1 cellular context compared by ENCODE assay signal in the genomic region with DNA sequence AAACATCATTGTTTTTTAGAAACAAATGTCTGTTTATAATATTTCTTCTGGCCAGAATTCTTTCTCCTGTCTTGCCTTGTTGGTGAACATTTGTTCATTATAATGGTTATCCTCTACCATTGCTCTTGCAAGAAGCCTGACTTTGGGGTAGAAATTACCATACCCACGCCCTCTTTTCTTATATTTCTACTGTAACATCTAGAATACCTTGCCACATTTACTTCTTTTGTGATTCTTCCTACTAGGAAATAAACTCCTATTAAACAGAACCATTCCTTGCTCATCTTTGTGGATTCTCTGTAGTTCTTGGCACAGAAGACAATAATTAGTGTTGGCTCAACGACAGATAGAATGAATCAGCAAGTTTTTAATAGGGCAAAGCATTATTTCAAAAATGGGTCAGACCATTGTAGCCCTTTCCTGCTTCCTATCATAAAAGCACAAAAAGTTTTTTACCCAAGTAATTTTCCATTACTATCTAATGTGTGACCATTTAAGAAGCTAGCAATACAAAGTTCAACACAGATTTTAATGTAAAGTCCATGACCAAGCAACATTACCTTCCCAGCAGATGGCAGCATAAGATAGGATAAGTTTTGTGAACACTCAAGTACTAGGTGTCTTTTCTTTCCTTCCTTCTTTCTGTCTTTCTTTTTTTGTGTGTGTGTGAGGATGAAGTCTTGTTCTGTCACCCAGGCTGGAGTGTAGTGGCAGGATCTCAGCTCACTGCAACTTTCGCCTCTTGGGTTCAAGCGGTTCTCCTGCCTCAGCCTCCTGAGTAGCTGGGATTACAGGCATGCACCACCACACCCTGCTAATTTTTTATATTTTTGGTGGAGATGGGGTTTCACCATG.
TF ChIP-seq lines count a peak whose summit lies in the region.

No MANE protein-coding gene starts in this region.

TF ChIP-seq in SK-N-SH treated with all-trans-retinoic acid at 6 μM for 48 hours, 23 proteins besides CTCF, POLR2A, EP300 and RAD21 (continued from another document):
- peak; percentile 52; the same call in 1 of the 2 replicates for TF ChIP-seq PATZ1 (CRISPR knock-in tag; IDR thresholded peaks at IDR 0.05; ENCODE audit: borderline replicate concordance)
- peak; percentile 66; the same call in 1 of the 2 replicates for TF ChIP-seq POU6F1 (CRISPR knock-in tag; IDR thresholded peaks at IDR 0.05; ENCODE audit: borderline replicate concordance, low read depth)
- TF ChIP-seq SNAI2 (CRISPR knock-in tag; IDR thresholded peaks at IDR 0.05): no peak
- TF ChIP-seq ISL1 (CRISPR knock-in tag; IDR thresholded peaks at IDR 0.05): peak; percentile 86
- TF ChIP-seq ZNF8 (CRISPR knock-in tag; IDR thresholded peaks at IDR 0.05): 0 out of 2 replicates have a peak, but pooled peaks have one; percentile 15
- TF ChIP-seq OSR1 (CRISPR knock-in tag; IDR thresholded peaks at IDR 0.05): no peak
- no peak for TF ChIP-seq ZFP30 (CRISPR knock-in tag; IDR thresholded peaks at IDR 0.05)
